ENCODE assay signal across 22 cellular contexts in the genomic region with DNA sequence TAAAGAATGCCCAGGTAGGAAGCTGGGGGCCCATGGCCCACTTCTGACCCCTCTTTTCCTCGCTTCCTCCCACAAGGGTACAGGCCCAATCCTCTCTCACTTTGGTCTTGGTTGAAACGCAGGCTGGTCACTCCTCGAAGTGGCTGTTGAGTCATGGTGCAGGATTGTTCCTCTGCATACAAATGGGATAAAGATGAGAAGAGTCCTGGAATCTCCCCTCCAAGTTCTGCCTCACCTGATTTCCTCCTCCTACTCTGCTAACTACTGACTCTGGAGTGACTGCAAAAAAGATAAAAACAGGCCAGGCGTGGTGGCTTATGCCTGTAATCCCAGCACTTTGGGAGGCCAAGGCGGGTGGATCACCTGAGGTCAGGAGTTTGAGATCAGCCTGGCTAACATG.
"Had no signal": no experiment of that assay in that cellular context is flagged by ENCODE, and none has a peak within 500 bp of the region (broad histone marks: within the 10 kb centered on the region; RNA-seq: fewer than 3 reads in every experiment).

No MANE protein-coding gene starts in this region.

- FAIRE-seq: colon, small intestine had no signal

- H3K27ac ChIP-seq: brain microvascular endothelial cell, foreskin keratinocyte, right lobe of liver, testis had no signal

- H3K9me3 ChIP-seq: right lobe of liver, testis had no signal

- H3K4me3 Mint-ChIP-seq: activated naive CD8-positive, alpha-beta T cell treated with anti-CD3 and anti-CD28 coated beads, Interleukin-2, amount 10 ng/mL, durations not matched to agents 7 days and 5 days had no signal

- H3K27me3 ChIP-seq: brain microvascular endothelial cell, foreskin keratinocyte, right lobe of liver, testis had no signal

- DNase-seq: activated CD4-positive, alpha-beta T cell treated with anti-CD3 and anti-CD28 coated beads, Interleukin-2, amount 50 U/mL, for 4 hours; activated naive CD4-positive, alpha-beta T cell treated with Interleukin-2 at 50 U/mL for 16 hours; activated naive CD8-positive, alpha-beta T cell treated with anti-CD3 and anti-CD28 coated beads, Interleukin-2, amount 10 ng/mL, durations not matched to agents 7 days and 5 days; activated T-cell treated with anti-CD3 and anti-CD28 coated beads for 4 hours; amygdala; brain microvascular endothelial cell; central memory CD4-positive, alpha-beta T cell; endodermal cell; foreskin keratinocyte; glutamatergic neuron; hippocampal formation; islet precursor cell; right lobe of liver; small intestine; stimulated activated CD4-positive, alpha-beta T cell treated with anti-CD3 and anti-CD28 coated beads, Interleukin-15, amount 100 ng/mL, for 24 hours; stimulated activated CD4-positive, alpha-beta T cell treated with anti-CD3 and anti-CD28 coated beads, Interleukin-2, amount 100 ng/mL, for 48 hours; stimulated activated naive CD8-positive, alpha-beta T cell treated with anti-CD3 and anti-CD28 coated beads, Interleukin-15, amount 100 ng/mL, for 72 hours; T-helper 1 cell; testis had no signal

- H3K9me3 Mint-ChIP-seq: activated naive CD8-positive, alpha-beta T cell treated with anti-CD3 and anti-CD28 coated beads, Interleukin-2, amount 10 ng/mL, durations not matched to agents 7 days and 5 days; activated T-helper 17 cell treated with anti-CD3 and anti-CD28 coated beads, Interleukin-2, amount 50 U/mL, for 72 hours; stimulated activated naive CD8-positive, alpha-beta T cell treated with anti-CD3 and anti-CD28 coated beads, Interleukin-15, amount 100 ng/mL, for 72 hours; type B pancreatic cell had no signal

- H3K27ac Mint-ChIP-seq: endodermal cell had no signal

- H3K27me3 Mint-ChIP-seq: activated naive CD8-positive, alpha-beta T cell treated with anti-CD3 and anti-CD28 coated beads, Interleukin-2, amount 10 ng/mL, durations not matched to agents 7 days and 5 days; activated T-helper 17 cell treated with anti-CD3 and anti-CD28 coated beads, Interleukin-2, amount 50 U/mL, for 72 hours; stimulated activated naive CD8-positive, alpha-beta T cell treated with anti-CD3 and anti-CD28 coated beads, Interleukin-15, amount 100 ng/mL, for 72 hours; type B pancreatic cell had no signal

- H3K4me3 ChIP-seq: right lobe of liver, testis had no signal

- H3K36me3 Mint-ChIP-seq: type B pancreatic cell had no signal

- H3K4me1 ChIP-seq: foreskin keratinocyte, right lobe of liver had no signal

- H3K36me3 ChIP-seq: brain microvascular endothelial cell, right lobe of liver had no signal
